ENCODE assay signal across 16 cellular contexts in genomic region chr6:52526634-52527033, GRCh38. TPM values are rescaled to one million over a fixed set of nuclear protein-coding genes. Genes with fewer than 3 reads are reported as not detected.
DNase-seq lines count a peak whose midpoint lies in the region; ATAC-seq, FAIRE-seq and TF ChIP-seq lines count a peak whose summit lies in the region.
"Had no signal": no experiment of that assay in that cellular context is flagged by ENCODE, and none has a peak within 500 bp of the region (broad histone marks: within the 10 kb centered on the region; RNA-seq: fewer than 3 reads in every experiment).

No MANE protein-coding gene starts in this region.

- no peak for TF ChIP-seq POLR2A in endothelial cell of umbilical vein (IDR thresholded peaks at IDR 0.05; ENCODE audit: low read depth, low read length)

- CTCF ChIA-PET in endothelial cell of umbilical vein (lab: Charles Lee): interaction anchor here (1.1 to 1.6 kb wide), 3 partner anchors 64 to 119 kb away, joined by 3 read pairs; no protein-coding TSS in a partner anchor

- in situ Hi-C loops in GM13977 (cut with MboI; ENCODE audit: low pct_unique_long_range_greater_than_20kb, low sequenced_read_pairs, unreplicated experiment): no loop called here

- H3K9me1 ChIP-seq in endothelial cell of umbilical vein (replicated peaks; ENCODE audit: control insufficient read depth, extremely low read depth, insufficient read depth, low read length): no peaks in the 10 kb centered on the region

- no peak overlapping the region for H2AFZ ChIP-seq in endothelial cell of umbilical vein (ENCODE audit: low read depth, low read length)

- H3K4me2 ChIP-seq in endothelial cell of umbilical vein (ENCODE audit: insufficient read depth, low read length): no peak overlapping the region
- H3K4me2 ChIP-seq: BLaER1 had no signal

- no peaks in the 10 kb centered on the region for H4K20me1 ChIP-seq in endothelial cell of umbilical vein (replicated peaks; ENCODE audit: control insufficient read depth, extremely low read depth, insufficient read depth, low read length)

- intact Hi-C loops in endothelial cell of umbilical vein (cut with micrococcal nuclease): no loop called here

- peaks cover 29% of the 10 kb centered on the region for H3K4me1 ChIP-seq in RWPE2 (ENCODE audit: insufficient read depth, poor library complexity, severe bottlenecking)
- peaks cover 36% of the 10 kb centered on the region for H3K4me1 ChIP-seq in endothelial cell of umbilical vein (ENCODE audit: control insufficient read depth, extremely low read depth, insufficient read depth, low read length)

- H3K79me2 ChIP-seq in endothelial cell of umbilical vein (ENCODE audit: control insufficient read depth, insufficient read depth, low read length): peaks cover 30% of the 10 kb centered on the region

- no peaks in the 10 kb centered on the region for H3K27me3 ChIP-seq in RWPE2 (ENCODE audit: insufficient read depth, poor library complexity, severe bottlenecking)
- no peaks in the 10 kb centered on the region for H3K27me3 ChIP-seq in endothelial cell of umbilical vein (ENCODE audit: control insufficient read depth in 2 of 2, insufficient read depth in 2 of 2, low read length in 2 of 2)
- H3K27me3 ChIP-seq: BLaER1 had no signal

- BruUV-seq in endothelial cell of umbilical vein (replicated peaks; lab: Mats Ljungman, UMichigan): no TSS peak

- peak; percentile 8 for FAIRE-seq in endothelial cell of umbilical vein (lab: Jason Lieb, UNC)
- FAIRE-seq: HTR-8/SVneo, K562 had no signal

- TF ChIP-seq CTCF in RWPE2 (IDR thresholded peaks at IDR 0.05; ENCODE audit: poor library complexity, severe bottlenecking) (no peak), endothelial cell of umbilical vein (IDR thresholded peaks at IDR 0.05; ENCODE audit: extremely low read depth in 1 of 2, insufficient read depth in 1 of 2, low read depth in 1 of 2, low read length in 2 of 2) (no peak), GM13977 (IDR thresholded peaks at IDR 0.05; ENCODE audit: extremely low read depth, insufficient read depth, missing control alignments) (no peak)

- 0 out of 3 replicates have a peak, but pooled peaks have one; percentile 28 for ATAC-seq in RWPE2 (ENCODE audit: low read depth)
- ATAC-seq: K562 had no signal

- dilution Hi-C loops in endothelial cell of umbilical vein (cut with MboI; ENCODE audit: extremely low pct_ligation_motif_present, low sequenced_read_pairs): loop anchor here (25.0 kb wide), 1 partner anchor 114 kb away; the partner anchor contains the start of gene EFHC1

- 0 out of 2 replicates have a peak, but pooled peaks cover 3% of the 10 kb centered on the region for H3K36me3 ChIP-seq in RWPE2 (ENCODE audit: low read depth)
- peaks cover 2 to 3% of the 10 kb centered on the region in 2 experiments for H3K36me3 ChIP-seq in endothelial cell of umbilical vein (ENCODE audit: control insufficient read depth in 2 of 2, extremely low read depth in 1 of 2, insufficient read depth in 2 of 2, low read length in 2 of 2)

- H3K4me3 ChIP-seq in RWPE2 (ENCODE audit: severe bottlenecking) (no peak overlapping the region), endothelial cell of umbilical vein (replicated peaks in 1 of 3; ENCODE audit: insufficient read depth in 1 of 3, low read depth in 1 of 3, low read length in 3 of 3) (no peak overlapping the region)
- H3K4me3 ChIP-seq: BLaER1, K562, SK-N-MC had no signal

- DNase-seq in HS-27A (ENCODE audit: low read depth): peak; percentile 78
- no peak for DNase-seq in RWPE2 (ENCODE audit: low spot score)
- DNase-seq in endothelial cell of umbilical vein (ENCODE audit: low read depth, low spot score): no peak
- DNase-seq in NCI-H1417 treated with DMSO at 0.1 percent for 48 hours (lab: John Stamatoyannopoulos, UW): no peak
- no peak for DNase-seq in NCI-H524 treated with DMSO at 0.1 percent for 48 hours (lab: John Stamatoyannopoulos, UW)
- no peak for DNase-seq in NCI-H2171 (lab: John Stamatoyannopoulos, UW)
- no peak for DNase-seq in GM13977 (ENCODE audit: low spot score)
- DNase-seq: H9, NCI-H1105 treated with DMSO at 0.1 percent for 48 hours, NCI-H1930, NCI-H526, T-helper 1 cell had no signal

- H3K27ac ChIP-seq in RWPE2 (ENCODE audit: poor library complexity, severe bottlenecking) (no peak overlapping the region), endothelial cell of umbilical vein (ENCODE audit: insufficient read depth, low read depth, low read length) (no peak overlapping the region)
- H3K27ac ChIP-seq: BLaER1, SK-N-MC had no signal

- POLR2A ChIA-PET in endothelial cell of umbilical vein (lab: Charles Lee): no interaction called here

- no peak overlapping the region for H3K9ac ChIP-seq in endothelial cell of umbilical vein (replicated peaks; ENCODE audit: extremely low read depth, insufficient read depth, low read length)
- H3K9ac ChIP-seq: BLaER1 had no signal

- no peaks in the 10 kb centered on the region for H3K9me3 ChIP-seq in RWPE2 (ENCODE audit: severe bottlenecking)
- H3K9me3 ChIP-seq in endothelial cell of umbilical vein (replicated peaks; ENCODE audit: control insufficient read depth, insufficient read depth, low read length): no peaks in the 10 kb centered on the region
- H3K9me3 ChIP-seq: BLaER1 had no signal

TF ChIP-seq in endothelial cell of umbilical vein, 7 proteins besides CTCF, POLR2A, EP300 and RAD21:
- TF ChIP-seq POLR2AphosphoS5 (IDR thresholded peaks at IDR 0.05; ENCODE audit: insufficient read depth, low read depth, low read length) (no peak), GATA2 (IDR thresholded peaks at IDR 0.05; ENCODE audit: insufficient read depth, insufficient read length, low read depth, low read length) (no peak), MAX (IDR thresholded peaks at IDR 0.05; ENCODE audit: insufficient read depth, insufficient read length) (no peak), MYC (IDR thresholded peaks at IDR 0.05; ENCODE audit: low read depth, low read length) (no peak), FOS (IDR thresholded peaks at IDR 0.05; ENCODE audit: borderline replicate concordance, insufficient read depth, low read length) (no peak), EZH2 (IDR thresholded peaks at IDR 0.05; ENCODE audit: borderline replicate concordance, low read depth, low read length, severe bottlenecking) (no peak), JUN (IDR thresholded peaks at IDR 0.05; ENCODE audit: borderline replicate concordance, insufficient read depth, insufficient read length, low read depth) (no peak)
TF ChIP-seq in endothelial cell of umbilical vein: peak in this region for 0.

RNA-seq across cellular contexts. Expression of gene TRAM2, which starts 50.2 kb away (rescaled TPM):
- 85.9 and 98.6 TPM in 2 replicates for total RNA-seq in endothelial cell of umbilical vein
- polyA plus RNA-seq in endothelial cell of umbilical vein: 79.5 and 85.7 TPM in 2 replicates
- 79.3 and 81.1 TPM in 2 replicates for polyA plus RNA-seq in endothelial cell of umbilical vein (2011; cell fraction: cytosol; rRNA removed)
- polyA plus RNA-seq in endothelial cell of umbilical vein (2011; cell fraction: nucleus; rRNA removed): 129 and 133 TPM in 2 replicates
- 35.6 and 64.2 TPM in 2 replicates for polyA plus RNA-seq in endothelial cell of umbilical vein (2012)
- 123 and 155 TPM in 2 replicates for polyA minus RNA-seq in endothelial cell of umbilical vein
- 11.6 TPM for polyA minus RNA-seq in endothelial cell of umbilical vein (2011; cell fraction: cytosol; rRNA and poly(A)+ RNA removed)
- 51.9 and 71.3 TPM in 2 replicates for polyA minus RNA-seq in endothelial cell of umbilical vein (2011; cell fraction: nucleus; rRNA and poly(A)+ RNA removed)
